6 cellular contexts compared by ENCODE assay signal in genomic region chr3:13685721-13686120, GRCh38.
"Had no signal": no experiment of that assay in that cellular context is flagged by ENCODE, and none has a peak within 500 bp of the region (broad histone marks: within the 10 kb centered on the region; RNA-seq: fewer than 3 reads in every experiment).

No MANE protein-coding gene starts in this region.

- H3K9ac ChIP-seq: GM23248 had no signal

- H3K36me3 Mint-ChIP-seq: IgD-negative memory B cell had no signal

- H3K4me3 ChIP-seq: GM23248, HAP-1 had no signal

- H3K4me1 ChIP-seq: HAP-1 had no signal

- H3K9me3 ChIP-seq: HAP-1 had no signal

- H3K27ac Mint-ChIP-seq: HFFc6, IgD-negative memory B cell had no signal

- H3K36me3 ChIP-seq: HAP-1 had no signal

- H3K4me3 Mint-ChIP-seq: HFFc6, IgD-negative memory B cell had no signal

- DNase-seq: GM23248, GOT3, HFFc6 had no signal

- H3K9me3 Mint-ChIP-seq: HFFc6, IgD-negative memory B cell had no signal

- H2AFZ ChIP-seq: GM23248 had no signal

- H3K27ac ChIP-seq: GM23248, HL-60 had no signal
